9 cellular contexts compared by ENCODE assay signal in the genomic region with DNA sequence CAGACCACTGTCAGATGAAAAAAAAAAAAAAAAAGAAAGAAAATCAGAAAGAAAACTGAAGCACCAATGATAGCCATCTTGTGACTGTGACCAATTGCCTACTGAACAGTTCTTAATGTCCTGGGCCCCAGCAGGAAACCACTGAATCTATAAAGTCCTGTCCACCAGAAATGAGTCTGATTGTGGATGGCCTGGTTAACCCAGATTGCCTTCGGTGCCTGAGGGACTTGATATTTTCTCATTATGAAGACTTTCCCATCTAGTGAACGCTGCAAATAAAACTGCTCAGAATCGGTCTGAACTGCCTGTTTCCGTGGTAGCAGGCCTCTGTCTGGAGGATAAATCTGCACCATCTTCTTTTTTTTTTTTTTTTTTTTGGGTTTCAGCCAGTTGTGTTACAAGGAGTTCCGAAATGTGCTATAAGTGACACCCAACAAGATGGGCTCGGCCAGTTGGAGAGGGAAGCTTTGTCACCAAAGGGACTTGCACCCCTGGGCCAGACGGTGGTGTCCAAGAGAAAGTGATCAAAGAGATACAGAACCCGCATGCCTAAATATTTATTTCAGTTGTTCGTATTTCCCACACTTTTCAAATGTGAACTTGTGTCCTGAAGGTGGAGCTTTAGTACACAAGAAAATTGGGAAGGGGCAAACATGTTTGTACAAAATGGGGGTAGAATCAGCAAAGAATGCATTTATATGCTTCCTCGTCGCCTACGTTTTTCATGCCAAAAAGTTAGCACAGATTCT. TPM values are rescaled to one million over a fixed set of nuclear protein-coding genes. Genes with fewer than 3 reads are reported as not detected.
DNase-seq lines count a peak whose midpoint lies in the region; ATAC-seq, FAIRE-seq and TF ChIP-seq lines count a peak whose summit lies in the region.
"Had no signal": no experiment of that assay in that cellular context is flagged by ENCODE, and none has a peak within 500 bp of the region (broad histone marks: within the 10 kb centered on the region; RNA-seq: fewer than 3 reads in every experiment).

No MANE protein-coding gene starts in this region.

- H3K27me3 ChIP-seq in bronchial epithelial cell (ENCODE audit: control insufficient read depth, insufficient read depth, low read length) (peaks cover 19% of the 10 kb centered on the region), ovary (no peaks in the 10 kb centered on the region), tibial artery (peaks cover 0 to 36% of the 10 kb centered on the region in 2 donors), sigmoid colon (peaks cover 0 to 20% (median 13%) of the 10 kb centered on the region in 3 donors)

- H3K4me3 ChIP-seq in bronchial epithelial cell (ENCODE audit: low read depth, low read length) (no peak overlapping the region), ovary (no peak overlapping the region), tibial artery (no peak overlapping the region), sigmoid colon (no peak overlapping the region)

- POLR2A ChIA-PET in activated CD4-positive, alpha-beta T cell treated with anti-CD3 and anti-CD28 coated beads for 36 hours (lab: Charles Lee): no interaction called here

- no peak for TF ChIP-seq POLR2A in ovary (IDR thresholded peaks at IDR 0.05)
- TF ChIP-seq POLR2A in sigmoid colon (IDR thresholded peaks at IDR 0.05): no peak

- H3K4me3 Mint-ChIP-seq in activated CD4-positive, alpha-beta T cell treated with anti-CD3 and anti-CD28 coated beads for 36 hours: no peak overlapping the region

- H3K36me3 ChIP-seq in bronchial epithelial cell (ENCODE audit: control insufficient read depth, insufficient read depth, low read length) (no peaks in the 10 kb centered on the region), ovary (no peaks in the 10 kb centered on the region), tibial artery (no peaks in the 10 kb centered on the region), sigmoid colon (no peaks in the 10 kb centered on the region)

- DNase-seq in ELR (ENCODE audit: low read depth) (peak; percentile 71), bronchial epithelial cell (ENCODE audit: low read depth) (peak; percentile 21), ovary (peak in 4 of 5 donors; percentile 37 to 51 (median 48)), NCI-H1048 (lab: John Stamatoyannopoulos, UW) (no peak), tibial artery (no peak), sigmoid colon (no peak)
- no peak for DNase-seq in activated CD4-positive, alpha-beta T cell treated with anti-CD3 and anti-CD28 coated beads for 36 hours
- DNase-seq: stimulated activated CD4-positive, alpha-beta T cell treated with anti-CD3 and anti-CD28 coated beads, Interleukin-2, amount 100 ng/mL, for 24 hours had no signal

- H3K27ac ChIP-seq in ovary (no peak overlapping the region), tibial artery (no peak overlapping the region), sigmoid colon (no peak overlapping the region)

- H3K4me1 ChIP-seq in ovary (ENCODE audit: insufficient read depth) (peaks cover 1% of the 10 kb centered on the region), tibial artery (peaks cover 0 to 33% (median 23%) of the 10 kb centered on the region in 4 donors), sigmoid colon (peaks cover 0 to 25% (median 23%) of the 10 kb centered on the region in 4 donors)

- no peaks in the 10 kb centered on the region for H3K9me3 Mint-ChIP-seq in activated CD4-positive, alpha-beta T cell treated with anti-CD3 and anti-CD28 coated beads for 36 hours (ENCODE audit: low read depth)

- H3K27ac Mint-ChIP-seq in activated CD4-positive, alpha-beta T cell treated with anti-CD3 and anti-CD28 coated beads for 36 hours: no peak overlapping the region

- CTCF ChIA-PET in activated CD4-positive, alpha-beta T cell treated with anti-CD3 and anti-CD28 coated beads for 36 hours (lab: Charles Lee): interaction anchor here (0.8 to 4.2 kb wide), 6 partner anchors 10 to 387 kb away, joined by 3 to 23 read pairs (median 4); no protein-coding TSS in a partner anchor

- no peaks in the 10 kb centered on the region for H3K36me3 Mint-ChIP-seq in activated CD4-positive, alpha-beta T cell treated with anti-CD3 and anti-CD28 coated beads for 36 hours (ENCODE audit: low read depth)

- H3K4me1 Mint-ChIP-seq in activated CD4-positive, alpha-beta T cell treated with anti-CD3 and anti-CD28 coated beads for 36 hours: peaks cover 9% of the 10 kb centered on the region

- TF ChIP-seq CTCF in LNCAP (IDR thresholded peaks at IDR 0.05) (peak; percentile 35; the same call in 1 of the 2 replicates), bronchial epithelial cell (IDR thresholded peaks at IDR 0.05; ENCODE audit: insufficient read depth, low read length, severe bottlenecking) (peak; percentile 2), ovary (IDR thresholded peaks at IDR 0.05) (peak; percentile 28 to 58 (median 46)), tibial artery (IDR thresholded peaks at IDR 0.05) (peak in 1 of 2 experiments; percentile 25), sigmoid colon (IDR thresholded peaks at IDR 0.05) (peak in 1 of 4 experiments; percentile 14)

- ATAC-seq in activated CD4-positive, alpha-beta T cell treated with anti-CD3 and anti-CD28 coated beads for 36 hours: no peak

- FAIRE-seq in bronchial epithelial cell (lab: Jason Lieb, UNC): no peak

- TF ChIP-seq EP300 in ovary (IDR thresholded peaks at IDR 0.05): no peak
- TF ChIP-seq EP300 in sigmoid colon (IDR thresholded peaks at IDR 0.05): no peak

- intact Hi-C loops in ovary (cut with DNase I) (loop anchor here (2.0 to 10.0 kb wide), 7 partner anchors 117 to 729 kb away; no protein-coding TSS in a partner anchor), tibial artery (cut with DNase I; ENCODE audit: low total_unique reads) (no loop called here), sigmoid colon (cut with DNase I) (loop anchor here (5.0 kb wide), 2 partner anchors 117 to 287 kb away; no protein-coding TSS in a partner anchor)
- intact Hi-C loops in activated CD4-positive, alpha-beta T cell treated with anti-CD3 and anti-CD28 coated beads for 36 hours (cut with DNase I, micrococcal nuclease): loop anchor here (1.0 to 10.0 kb wide), 7 partner anchors 159 to 839 kb away; no protein-coding TSS in a partner anchor

- H3K9me3 ChIP-seq in ovary: no peaks in the 10 kb centered on the region
- H3K9me3 ChIP-seq in tibial artery: no peaks in the 10 kb centered on the region
- no peaks in the 10 kb centered on the region for H3K9me3 ChIP-seq in sigmoid colon

- H3K27me3 Mint-ChIP-seq in activated CD4-positive, alpha-beta T cell treated with anti-CD3 and anti-CD28 coated beads for 36 hours: peaks cover 17% of the 10 kb centered on the region

- 14 to 16% (median 16%) methylated on average over 12 of the region's 12 CpGs for WGBS in ovary, 3 donors
- 60 to 61% methylated on average over 12 of the region's 12 CpGs for WGBS in sigmoid colon, 2 donors

RNA-seq across cellular contexts. Expression of a gene that starts 3.0 kb away (rescaled TPM):
- under 0.01 TPM in 2 replicates for total RNA-seq in bronchial epithelial cell
- 10 to 100 TPM in 6 of 7 donors, 1 to 10 TPM in 1; 9.8 to 33.7 (median 19.5) TPM for total RNA-seq in ovary
- 10 to 100 TPM in 1 of 2 donors, 1 to 10 TPM in 1; 8.2 to 13.9 TPM for polyA plus RNA-seq in ovary
- 10 to 100 TPM in 1 of 4 donors, 1 to 10 TPM in 3; 2.0 to 10.2 (median 7.0) TPM for total RNA-seq in sigmoid colon
- polyA plus RNA-seq in sigmoid colon: 1 to 10 TPM; 1.2 to 6.2 (median 4.3) TPM
- total RNA-seq in activated CD4-positive, alpha-beta T cell treated with anti-CD3 and anti-CD28 coated beads for 36 hours: 1 to 10 TPM; 5.3 TPM

Comparison
In these comparisons a context has a peak if more than half of its experiments do, and no peak if none do; other contexts are left out.
1. DNase-seq: peak in ELR (single experiment), bronchial epithelial cell (single experiment) and ovary (4 of 5); none in NCI-H1048 (single experiment), tibial artery (0 of 2), sigmoid colon (single experiment) and activated CD4-positive, alpha-beta T cell treated with anti-CD3 and anti-CD28 coated beads for 36 hours (single experiment).